Comparison of ENCODE assay signal across 8 cellular contexts in genomic region chr22:36644333-36644757, GRCh38. TPM values are rescaled to one million over a fixed set of nuclear protein-coding genes. Genes with fewer than 3 reads are reported as not detected.
DNase-seq lines count a peak whose midpoint lies in the region; ATAC-seq, FAIRE-seq and TF ChIP-seq lines count a peak whose summit lies in the region.

No MANE protein-coding gene starts in this region.

- no peak overlapping the region for H2AFZ ChIP-seq in keratinocyte (ENCODE audit: control insufficient read depth, low read length)

- peaks cover 11% of the 10 kb centered on the region for H3K27me3 Mint-ChIP-seq in activated T-helper 2 cell treated with anti-CD3 and anti-CD28 coated beads, Interferon-gamma antibody, Interleukin-2, Interleukin-4, amounts not matched to agents 10 μg/mL and 5 μg/mL and 100 μg/mL, durations not matched to agents 14 hours and 24 hours and 36 hours (ENCODE audit: low read depth)

- no peak overlapping the region for H3K4me2 ChIP-seq in keratinocyte (ENCODE audit: control insufficient read depth, extremely low read depth, insufficient read depth, low read depth, low read length)

- H3K36me3 Mint-ChIP-seq in activated T-helper 2 cell treated with anti-CD3 and anti-CD28 coated beads, Interferon-gamma antibody, Interleukin-2, Interleukin-4, amounts not matched to agents 10 μg/mL and 5 μg/mL and 100 μg/mL, durations not matched to agents 14 hours and 24 hours and 36 hours (ENCODE audit: low read depth) = no peaks in the 10 kb centered on the region

- H3K79me2 ChIP-seq in keratinocyte (ENCODE audit: control insufficient read depth, insufficient read depth, low read length) = no peaks in the 10 kb centered on the region

- peak; percentile 95 for FAIRE-seq in keratinocyte (lab: Jason Lieb, UNC)

- H3K4me1 ChIP-seq in keratinocyte (ENCODE audit: control insufficient read depth, extremely low read depth, insufficient read depth, low read length) = peaks cover 8% of the 10 kb centered on the region

- H3K4me3 ChIP-seq in keratinocyte (ENCODE audit: control insufficient read depth in 2 of 3, extremely low read depth in 1 of 3, insufficient read depth in 2 of 3, low read depth in 1 of 3, low read length in 3 of 3) = no peak overlapping the region

- dilution Hi-C loops in keratinocyte (cut with MboI; ENCODE audit: extremely low pct_ligation_motif_present, low sequenced_read_pairs) = no loop called here

- intact Hi-C loops in activated T-helper 2 cell treated with anti-CD3 and anti-CD28 coated beads, Interferon-gamma antibody, Interleukin-2, Interleukin-4, amounts not matched to agents 10 μg/mL and 5 μg/mL and 100 μg/mL, durations not matched to agents 14 hours and 24 hours and 36 hours (cut with micrococcal nuclease) = no loop called here

- no peaks in the 10 kb centered on the region for H3K4me1 Mint-ChIP-seq in activated T-helper 2 cell treated with anti-CD3 and anti-CD28 coated beads, Interferon-gamma antibody, Interleukin-2, Interleukin-4, amounts not matched to agents 10 μg/mL and 5 μg/mL and 100 μg/mL, durations not matched to agents 14 hours and 24 hours and 36 hours (ENCODE audit: low read depth)

- no peak overlapping the region for H3K9ac ChIP-seq in keratinocyte (ENCODE audit: control insufficient read depth, extremely low read depth, insufficient read depth, low read length)

- ATAC-seq in omental fat pad (ENCODE audit: low FRiP score) = no peak
- ATAC-seq in GM21737 (IDR thresholded peaks at IDR 0.05; ENCODE audit: unreplicated experiment) = no peak
- no peak for ATAC-seq in HG02571 (IDR thresholded peaks at IDR 0.05; ENCODE audit: unreplicated experiment)

- no peaks in the 10 kb centered on the region for H3K36me3 ChIP-seq in keratinocyte (ENCODE audit: control insufficient read depth in 2 of 2, extremely low read depth in 1 of 2, insufficient read depth in 2 of 2, low read length in 2 of 2)

- H3K27ac ChIP-seq in keratinocyte (ENCODE audit: control insufficient read depth, insufficient read depth, low read length) = no peak overlapping the region

- H4K20me1 ChIP-seq in keratinocyte (ENCODE audit: control insufficient read depth, extremely low read depth, insufficient read depth, low read length) = no peaks in the 10 kb centered on the region

- no peaks in the 10 kb centered on the region for H3K9me1 ChIP-seq in keratinocyte (ENCODE audit: control insufficient read depth, extremely low read depth, insufficient read depth, low read length)

- H3K9me3 Mint-ChIP-seq in activated T-helper 2 cell treated with anti-CD3 and anti-CD28 coated beads, Interferon-gamma antibody, Interleukin-2, Interleukin-4, amounts not matched to agents 10 μg/mL and 5 μg/mL and 100 μg/mL, durations not matched to agents 14 hours and 24 hours and 36 hours = no peaks in the 10 kb centered on the region

- H3K27me3 ChIP-seq in keratinocyte (ENCODE audit: control insufficient read depth, extremely low read depth, insufficient read depth, low read length) = peaks cover 19% of the 10 kb centered on the region

- DNase-seq in COLO829 (ENCODE audit: low spot score) (peak; percentile 91), HuH-7 (ENCODE audit: low spot score) (peak; percentile 29), keratinocyte (ENCODE audit: low read depth, low spot score) (peak; percentile 82), omental fat pad (ENCODE audit: low spot score) (no peak), NCI-H2171 treated with DMSO at 0.1 percent for 48 hours (lab: John Stamatoyannopoulos, UW) (no peak)
- peak; percentile 12 for DNase-seq in activated T-helper 2 cell treated with anti-CD3 and anti-CD28 coated beads, Interferon-gamma antibody, Interleukin-2, Interleukin-4, amounts not matched to agents 10 μg/mL and 5 μg/mL and 100 μg/mL, durations not matched to agents 14 hours and 24 hours and 36 hours (ENCODE audit: low spot score)

- no peak overlapping the region for H3K4me3 Mint-ChIP-seq in activated T-helper 2 cell treated with anti-CD3 and anti-CD28 coated beads, Interferon-gamma antibody, Interleukin-2, Interleukin-4, amounts not matched to agents 10 μg/mL and 5 μg/mL and 100 μg/mL, durations not matched to agents 14 hours and 24 hours and 36 hours (ENCODE audit: low read depth)

- H3K27ac Mint-ChIP-seq in activated T-helper 2 cell treated with anti-CD3 and anti-CD28 coated beads, Interferon-gamma antibody, Interleukin-2, Interleukin-4, amounts not matched to agents 10 μg/mL and 5 μg/mL and 100 μg/mL, durations not matched to agents 14 hours and 24 hours and 36 hours = no peak overlapping the region

- no peaks in the 10 kb centered on the region for H3K9me3 ChIP-seq in keratinocyte (ENCODE audit: control insufficient read depth, low read depth, low read length)

- TF ChIP-seq CTCF in keratinocyte (optimal IDR thresholded peaks at IDR 0.05 in 1 of 3, IDR thresholded peaks at IDR 0.05 in 1 of 3, conservative IDR thresholded peaks at IDR 0.05 in 1 of 3; ENCODE audit: extremely low read depth in 1 of 3, insufficient read depth in 2 of 3, low read length in 3 of 3) (no peak), omental fat pad (IDR thresholded peaks at IDR 0.05) (no peak)

RNA-seq across cellular contexts. Expression of gene CACNG2, which starts 59.2 kb away (rescaled TPM):
- not detected in 2 replicates for total RNA-seq in activated T-helper 2 cell treated with anti-CD3 and anti-CD28 coated beads, Interferon-gamma antibody, Interleukin-2, Interleukin-4, amounts not matched to agents 10 μg/mL and 5 μg/mL and 100 μg/mL, durations not matched to agents 14 hours and 24 hours and 36 hours
- not detected in 3 replicates for polyA plus RNA-seq in keratinocyte
- not detected for polyA plus RNA-seq in keratinocyte (2011; ENCODE audit: low read depth)
- not detected in 2 replicates for polyA plus RNA-seq in keratinocyte (2011; cell fraction: cytosol; rRNA removed)
- not detected in 2 replicates for polyA plus RNA-seq in keratinocyte (2011; cell fraction: nucleus; rRNA removed)
- not detected in 2 replicates for polyA plus RNA-seq in keratinocyte (2012; ENCODE audit: low replicate concordance)
- not detected in 3 replicates for polyA minus RNA-seq in keratinocyte
- polyA minus RNA-seq in keratinocyte (2011; cell fraction: cytosol; rRNA and poly(A)+ RNA removed) = not detected
- polyA minus RNA-seq in keratinocyte (2011; cell fraction: nucleus; rRNA and poly(A)+ RNA removed) = not detected in 2 replicates
- total RNA-seq in omental fat pad = under 1 TPM in 1 of 4 donors, not detected in 3; 0.19 TPM

Comparison
In these comparisons a context has a peak if more than half of its experiments do, and no peak if none do; other contexts are left out.
1. DNase-seq: peak in COLO829 (single experiment), HuH-7 (single experiment), activated T-helper 2 cell treated with anti-CD3 and anti-CD28 coated beads, Interferon-gamma antibody, Interleukin-2, Interleukin-4, amounts not matched to agents 10 μg/mL and 5 μg/mL and 100 μg/mL, durations not matched to agents 14 hours and 24 hours and 36 hours (single experiment) and keratinocyte (single experiment); none in omental fat pad (single experiment) and NCI-H2171 treated with DMSO at 0.1 percent for 48 hours (single experiment).